19 cellular contexts compared by ENCODE assay signal in genomic region chr6:153816306-153816845, GRCh38.
"Had no signal": no experiment of that assay in that cellular context is flagged by ENCODE, and none has a peak within 500 bp of the region (broad histone marks: within the 10 kb centered on the region; RNA-seq: fewer than 3 reads in every experiment).

No MANE protein-coding gene starts in this region.

- H3K36me3 Mint-ChIP-seq: activated naive CD8-positive, alpha-beta T cell treated with anti-CD3 and anti-CD28 coated beads, Interleukin-2, amount 10 ng/mL, durations not matched to agents 7 days and 5 days had no signal

- DNase-seq: activated CD4-positive, alpha-beta T cell treated with anti-CD3 and anti-CD28 coated beads, Interleukin-2, amount 50 U/mL, for 48 hours; activated naive CD8-positive, alpha-beta T cell treated with anti-CD3 and anti-CD28 coated beads, Interleukin-2, amount 10 ng/mL, durations not matched to agents 7 days and 5 days; activated T-cell treated with anti-CD3 and anti-CD28 coated beads for 4 hours; amygdala; brain microvascular endothelial cell; central memory CD4-positive, alpha-beta T cell; dorsolateral prefrontal cortex; foreskin keratinocyte; hypothalamus; islet precursor cell; nephron progenitor cell; occipital lobe; right cardiac atrium; stimulated activated naive CD8-positive, alpha-beta T cell treated with anti-CD3 and anti-CD28 coated beads, Interleukin-15, Interleukin-2, amounts not matched to agents 100 U/mL and 50 U/mL, for 24 hours; transverse colon had no signal

- H3K4me1 Mint-ChIP-seq: activated naive CD8-positive, alpha-beta T cell treated with anti-CD3 and anti-CD28 coated beads, Interleukin-2, amount 10 ng/mL, durations not matched to agents 7 days and 5 days had no signal

- ATAC-seq: foreskin keratinocyte; left lobe of liver; right cardiac atrium; stimulated activated naive CD8-positive, alpha-beta T cell treated with anti-CD3 and anti-CD28 coated beads, Interleukin-15, Interleukin-2, amounts not matched to agents 100 U/mL and 50 U/mL, for 24 hours had no signal

- H3K4me3 Mint-ChIP-seq: activated naive CD8-positive, alpha-beta T cell treated with anti-CD3 and anti-CD28 coated beads, Interleukin-2, amount 10 ng/mL, durations not matched to agents 7 days and 5 days; activated T-helper 1 cell treated with anti-CD3 and anti-CD28 coated beads, Interleukin-12 subunit alpha, Interleukin-12 subunit beta, Interleukin-2, Interleukin-4 antibody, amounts not matched to agents 30 ng/mL and 10 ng/mL and 1 ng/mL, durations not matched to agents 14 hours and 24 hours and 36 hours; mesothelial cell of epicardium; nephron progenitor cell; T-helper 2 cell treated with Interferon-gamma antibody and Interleukin-4, amounts not matched to agents 5 μg/mL and 100 μg/mL, for 36 hours had no signal

- H3K27ac Mint-ChIP-seq: activated naive CD8-positive, alpha-beta T cell treated with anti-CD3 and anti-CD28 coated beads, Interleukin-2, amount 10 ng/mL, durations not matched to agents 7 days and 5 days; activated T-helper 1 cell treated with anti-CD3 and anti-CD28 coated beads, Interleukin-12 subunit alpha, Interleukin-12 subunit beta, Interleukin-2, Interleukin-4 antibody, amounts not matched to agents 30 ng/mL and 10 ng/mL and 1 ng/mL, durations not matched to agents 14 hours and 24 hours and 36 hours; mesothelial cell of epicardium; nephron progenitor cell; T-helper 2 cell treated with Interferon-gamma antibody and Interleukin-4, amounts not matched to agents 5 μg/mL and 100 μg/mL, for 36 hours had no signal

- H3K27me3 Mint-ChIP-seq: activated naive CD8-positive, alpha-beta T cell treated with anti-CD3 and anti-CD28 coated beads, Interleukin-2, amount 10 ng/mL, durations not matched to agents 7 days and 5 days had no signal
